Comparison of ENCODE assay signal across 8 cellular contexts in genomic region chr12:45214739-45215418, GRCh38. TPM values are rescaled to one million over a fixed set of nuclear protein-coding genes. Genes with fewer than 3 reads are reported as not detected.
DNase-seq lines count a peak whose midpoint lies in the region; ATAC-seq lines count a peak whose summit lies in the region.

No MANE protein-coding gene starts in this region.

- H3K36me3 Mint-ChIP-seq in activated CD4-positive, alpha-beta memory T cell treated with anti-CD3 and anti-CD28 coated beads for 36 hours: peaks cover 1% of the 10 kb centered on the region
- no peaks in the 10 kb centered on the region for H3K36me3 Mint-ChIP-seq in stimulated activated memory B cell treated with anti-CD40 and anti-IgM and Interleukin-4, amounts not matched to agents 10 μg/mL and 1 μg/mL and 100 μg/mL, for 72 hours

- H3K27ac Mint-ChIP-seq in activated CD4-positive, alpha-beta memory T cell treated with anti-CD3 and anti-CD28 coated beads for 36 hours: peak overlapping the region; percentile 94
- H3K27ac Mint-ChIP-seq in stimulated activated memory B cell treated with anti-CD40 and anti-IgM and Interleukin-4, amounts not matched to agents 10 μg/mL and 1 μg/mL and 100 μg/mL, for 72 hours: peak overlapping the region; percentile 83

- POLR2A ChIA-PET in activated CD4-positive, alpha-beta memory T cell treated with anti-CD3 and anti-CD28 coated beads for 36 hours (lab: Charles Lee): interaction anchor here (1.2 to 1.5 kb wide), 4 partner anchors 16 to 512 kb away, joined by 3 to 7 read pairs (median 4); no protein-coding TSS in a partner anchor

- peaks cover 42% of the 10 kb centered on the region for H3K4me1 Mint-ChIP-seq in activated CD4-positive, alpha-beta memory T cell treated with anti-CD3 and anti-CD28 coated beads for 36 hours (ENCODE audit: low read depth)
- H3K4me1 Mint-ChIP-seq in stimulated activated memory B cell treated with anti-CD40 and anti-IgM and Interleukin-4, amounts not matched to agents 10 μg/mL and 1 μg/mL and 100 μg/mL, for 72 hours: peaks cover 25% of the 10 kb centered on the region

- DNase-seq in activated CD4-positive, alpha-beta T cell treated with anti-CD3 and anti-CD28 coated beads for 48 hours: peak; percentile 9
- no peak for DNase-seq in activated CD4-positive, alpha-beta T cell treated with anti-CD3 and anti-CD28 coated beads for 4 hours
- DNase-seq in activated CD4-positive, alpha-beta memory T cell treated with anti-CD3 and anti-CD28 coated beads for 36 hours: no peak
- DNase-seq in Ammon's horn (ENCODE audit: low spot score): no peak
- no peak for DNase-seq in NCI-H82 treated with DMSO at 0.1 percent for 48 hours (lab: John Stamatoyannopoulos, UW; ENCODE audit: unreplicated experiment)

- H3K27me3 Mint-ChIP-seq in activated CD4-positive, alpha-beta memory T cell treated with anti-CD3 and anti-CD28 coated beads for 36 hours: no peaks in the 10 kb centered on the region
- H3K27me3 Mint-ChIP-seq in stimulated activated memory B cell treated with anti-CD40 and anti-IgM and Interleukin-4, amounts not matched to agents 10 μg/mL and 1 μg/mL and 100 μg/mL, for 72 hours: no peaks in the 10 kb centered on the region

- H3K9me3 Mint-ChIP-seq in activated CD4-positive, alpha-beta memory T cell treated with anti-CD3 and anti-CD28 coated beads for 36 hours: no peaks in the 10 kb centered on the region
- no peaks in the 10 kb centered on the region for H3K9me3 Mint-ChIP-seq in stimulated activated memory B cell treated with anti-CD40 and anti-IgM and Interleukin-4, amounts not matched to agents 10 μg/mL and 1 μg/mL and 100 μg/mL, for 72 hours

- ATAC-seq in stimulated activated memory B cell treated with anti-CD40 and anti-IgM and Interleukin-4, amounts not matched to agents 10 μg/mL and 1 μg/mL and 100 μg/mL, for 72 hours: no peak
- ATAC-seq in GM21529 (IDR thresholded peaks at IDR 0.05; ENCODE audit: unreplicated experiment): no peak

- H3K4me3 ChIP-seq in iPS-11a (ENCODE audit: low read depth, low read length): peak overlapping the region; percentile 70

- peak overlapping the region; percentile 90 for H3K4me3 Mint-ChIP-seq in activated CD4-positive, alpha-beta memory T cell treated with anti-CD3 and anti-CD28 coated beads for 36 hours
- H3K4me3 Mint-ChIP-seq in stimulated activated memory B cell treated with anti-CD40 and anti-IgM and Interleukin-4, amounts not matched to agents 10 μg/mL and 1 μg/mL and 100 μg/mL, for 72 hours: peak overlapping the region; percentile 93

- intact Hi-C loops in activated CD4-positive, alpha-beta memory T cell treated with anti-CD3 and anti-CD28 coated beads for 36 hours (cut with micrococcal nuclease): loop anchor here (1.0 to 5.0 kb wide), 3 partner anchors 8 to 1167 kb away; no protein-coding TSS in a partner anchor

- CTCF ChIA-PET in activated CD4-positive, alpha-beta memory T cell treated with anti-CD3 and anti-CD28 coated beads for 36 hours (lab: Charles Lee): interaction anchor here (0.8 to 3.3 kb wide), 7 partner anchors 10 to 512 kb away, joined by 3 to 22 read pairs (median 4); no protein-coding TSS in a partner anchor

RNA-seq across cellular contexts. Expression of gene ANO6, which starts 1.0 kb away (rescaled TPM):
- 10 to 100 TPM; 19.0 to 21.4 TPM for total RNA-seq in activated CD4-positive, alpha-beta memory T cell treated with anti-CD3 and anti-CD28 coated beads for 36 hours
